Comparison of ENCODE assay signal across 1 cellular context in genomic region chr19:10458733-10459132, GRCh38. TPM values are rescaled to one million over a fixed set of nuclear protein-coding genes. Genes with fewer than 3 reads are reported as not detected.
"Had no signal": no experiment of that assay in that cellular context is flagged by ENCODE, and none has a peak within 500 bp of the region (broad histone marks: within the 10 kb centered on the region; RNA-seq: fewer than 3 reads in every experiment).

No MANE protein-coding gene starts in this region.

RNA-seq across cellular contexts. Expression of gene S1PR5, which starts 58.5 kb away (rescaled TPM):
- total RNA-seq: transverse colon had no signal
